In genomic region chr9:90251311-90251710, GRCh38 we compare ENCODE assay signal across 17 cellular contexts.
DNase-seq lines count a peak whose midpoint lies in the region; ATAC-seq, FAIRE-seq and TF ChIP-seq lines count a peak whose summit lies in the region.
"Had no signal": no experiment of that assay in that cellular context is flagged by ENCODE, and none has a peak within 500 bp of the region (broad histone marks: within the 10 kb centered on the region; RNA-seq: fewer than 3 reads in every experiment).

No MANE protein-coding gene starts in this region.

- H3K4me3 ChIP-seq in bronchial epithelial cell (ENCODE audit: low read depth, low read length), result no peak overlapping the region

- no peak for DNase-seq in D721Med (ENCODE audit: insufficient read length, low spot score)
- peak; percentile 8 for DNase-seq in NCI-H345 treated with DMSO at 0.1 percent for 48 hours (lab: John Stamatoyannopoulos, UW; ENCODE audit: unreplicated experiment)
- peak; percentile 56 for DNase-seq in bronchial epithelial cell (ENCODE audit: low read depth)
- peak; percentile 23 for DNase-seq in kidney glomerular epithelial cell (lab: John Stamatoyannopoulos, UW)
- DNase-seq in sciatic nerve (ENCODE audit: low spot score), result no peak
- DNase-seq: DMS79, H9, HFFc6, Karpas-422, MV-4-11, NCI-H1694 treated with DMSO at 0.1 percent for 48 hours, NCI-H2081 treated with DMSO at 0.1 percent for 48 hours, NCI-H510A, OCI-M1, Right ventricle myocardium superior had no signal

- no peak for TF ChIP-seq CTCF in D721Med (IDR thresholded peaks at IDR 0.05; ENCODE audit: insufficient read depth, missing control alignments)
- no peak for TF ChIP-seq CTCF in bronchial epithelial cell (IDR thresholded peaks at IDR 0.05; ENCODE audit: insufficient read depth, low read length, severe bottlenecking)

- no peak for ATAC-seq in sciatic nerve
- ATAC-seq in GM21737 (IDR thresholded peaks at IDR 0.05; ENCODE audit: unreplicated experiment), result no peak
- no peak for ATAC-seq in HG03571 (IDR thresholded peaks at IDR 0.05; ENCODE audit: unreplicated experiment)

- no peaks in the 10 kb centered on the region for H3K36me3 ChIP-seq in bronchial epithelial cell (ENCODE audit: control insufficient read depth, insufficient read depth, low read length)

- intact Hi-C loops in sciatic nerve (cut with DNase I), result no loop called here

- peak; percentile 21 for FAIRE-seq in D721Med (lab: Jason Lieb, UNC)
- no peak for FAIRE-seq in bronchial epithelial cell (lab: Jason Lieb, UNC)

- H3K27me3 ChIP-seq in bronchial epithelial cell (ENCODE audit: control insufficient read depth, insufficient read depth, low read length), result no peaks in the 10 kb centered on the region

Comparison
In these comparisons a context has a peak if more than half of its experiments do, and no peak if none do; other contexts are left out.
1. DNase-seq: peak in NCI-H345 treated with DMSO at 0.1 percent for 48 hours (single experiment), bronchial epithelial cell (single experiment) and kidney glomerular epithelial cell (single experiment); none in D721Med (single experiment) and sciatic nerve (single experiment).